Comparison of ENCODE assay signal across 2 cellular contexts in genomic region chr2:11304476-11304875, GRCh38.
TF ChIP-seq lines count a peak whose summit lies in the region.

No MANE protein-coding gene starts in this region.

TF ChIP-seq in HepG2, 621 proteins besides CTCF, POLR2A, EP300 and RAD21:
- TF ChIP-seq ZNF362 (CRISPR knock-in tag; IDR thresholded peaks at IDR 0.05; ENCODE audit: borderline replicate concordance), result no peak
- TF ChIP-seq CEBPB (IDR thresholded peaks at IDR 0.05; ENCODE audit: borderline replicate concordance, low read depth, low read length), result 0 out of 2 replicates have a peak, but pooled peaks have one; percentile 9
- peak; percentile 94 for TF ChIP-seq RBM22 (optimal IDR thresholded peaks at IDR 0.05; ENCODE audit: low read length)
- no peak for TF ChIP-seq SRSF1 (optimal IDR thresholded peaks at IDR 0.05; ENCODE audit: low read depth, low read length)
- TF ChIP-seq ZNF510 (CRISPR knock-in tag; IDR thresholded peaks at IDR 0.05; ENCODE audit: low read depth), result no peak
- no peak for TF ChIP-seq ZNF629 (CRISPR knock-in tag; conservative IDR thresholded peaks at IDR 0.05)
- no peak for TF ChIP-seq IRF2 (CRISPR knock-in tag; IDR thresholded peaks at IDR 0.05)
- TF ChIP-seq HNF4G (IDR thresholded peaks at IDR 0.05; ENCODE audit: borderline replicate concordance, low read depth, low read length), result no peak
- TF ChIP-seq HNF4G (CRISPR knock-in tag; IDR thresholded peaks at IDR 0.05; ENCODE audit: borderline replicate concordance, low read depth), result no peak
- TF ChIP-seq ZSCAN12 (CRISPR knock-in tag; IDR thresholded peaks at IDR 0.05), result no peak
- TF ChIP-seq NFYB (CRISPR knock-in tag; IDR thresholded peaks at IDR 0.05), result no peak
- no peak for TF ChIP-seq JUND (CRISPR knock-in tag; IDR thresholded peaks at IDR 0.05)
- TF ChIP-seq ZNF10 (CRISPR knock-in tag; IDR thresholded peaks at IDR 0.05; ENCODE audit: borderline replicate concordance, low read depth), result no peak
- TF ChIP-seq ZNF704 (CRISPR knock-in tag; IDR thresholded peaks at IDR 0.05; ENCODE audit: borderline replicate concordance), result no peak
TF ChIP-seq in HepG2: peak in this region for 2.

TF ChIP-seq in IMR-90, 13 proteins besides CTCF, POLR2A, EP300 and RAD21:
- TF ChIP-seq CEBPB (IDR thresholded peaks at IDR 0.05; ENCODE audit: low read depth, low read length) (peak; percentile 35; the same call in 1 of the 2 replicates), SMC3 (IDR thresholded peaks at IDR 0.05; ENCODE audit: low read depth, low read length) (no peak)
